8 cellular contexts compared by ENCODE assay signal in genomic region chr19:58543826-58544590, GRCh38. TPM values are rescaled to one million over a fixed set of nuclear protein-coding genes. Genes with fewer than 3 reads are reported as not detected.
DNase-seq lines count a peak whose midpoint lies in the region; ATAC-seq and TF ChIP-seq lines count a peak whose summit lies in the region.

Gene TRIM28, plus strand, starts transcription at chr19:58544064. Its CDS starts 694 bp downstream, at chr19:58544758.

- CTCF ChIA-PET in CD8-positive, alpha-beta memory T cell (lab: Charles Lee), result interaction anchor here (1.1 to 3.6 kb wide), 4 partner anchors 11 to 38 kb away, joined by 3 to 29 read pairs (median 8); partner anchors contain the start of genes CHMP2A and ZBTB45

- TF ChIP-seq CTCF in esophagus squamous epithelium (IDR thresholded peaks at IDR 0.05) (peak in 3 of 6 experiments; percentile 1 to 21 (median 16)), stomach (IDR thresholded peaks at IDR 0.05) (peak in 1 of 7 experiments; percentile 8)

- DNase-seq in CD8-positive, alpha-beta memory T cell, result peak; percentile 100
- DNase-seq in activated T-cell treated with anti-CD3 and anti-CD28 coated beads for 1 hour (ENCODE audit: low read depth), result peak; percentile 100
- no peak for DNase-seq in esophagus squamous epithelium (lab: John Stamatoyannopoulos, UW)
- DNase-seq in natural killer cell treated with Interleukin-12 subunit alpha and Interleukin-12 subunit beta and Interleukin-15 and Interleukin-18, amount 100 ng/mL, for 72 hours (ENCODE audit: low spot score), result peak; percentile 100
- DNase-seq in stomach, result peak; percentile 99
- no peak for DNase-seq in GOT3 (lab: John Stamatoyannopoulos, UW)

- H3K4me1 ChIP-seq in CD8-positive, alpha-beta memory T cell (ENCODE audit: insufficient read depth, low read length), result peaks cover 24% of the 10 kb centered on the region
- H3K4me1 ChIP-seq in esophagus squamous epithelium (peaks cover 24 to 45% (median 29%) of the 10 kb centered on the region in 3 donors), stomach (peaks cover 23 to 44% (median 40%) of the 10 kb centered on the region in 4 donors)

- H3K27ac Mint-ChIP-seq in CD8-positive, alpha-beta memory T cell, result peak within 1 kb of the TSS; percentile 98 to 100 (median 99)
- H3K27ac Mint-ChIP-seq in natural killer cell treated with Interleukin-12 subunit alpha and Interleukin-12 subunit beta and Interleukin-15 and Interleukin-18, amount 100 ng/mL, for 72 hours, result peak within 1 kb of the TSS; percentile 89 to 97

- H3K27me3 Mint-ChIP-seq in CD8-positive, alpha-beta memory T cell, result peaks cover 14 to 17% of the 10 kb centered on the region in 2 donors
- H3K27me3 Mint-ChIP-seq in natural killer cell treated with Interleukin-12 subunit alpha and Interleukin-12 subunit beta and Interleukin-15 and Interleukin-18, amount 100 ng/mL, for 72 hours, result peaks cover 6 to 9% of the 10 kb centered on the region in 2 donors

- TF ChIP-seq EP300 in Ishikawa (IDR thresholded peaks at IDR 0.05; ENCODE audit: borderline replicate concordance), result peak; percentile 16; the same call in 1 of the 2 replicates
- no peak for TF ChIP-seq EP300 in stomach (IDR thresholded peaks at IDR 0.05)

- H3K9me3 ChIP-seq in CD8-positive, alpha-beta memory T cell (ENCODE audit: low read length), result no peaks in the 10 kb centered on the region
- H3K9me3 ChIP-seq in esophagus squamous epithelium, result no peaks in the 10 kb centered on the region
- no peaks in the 10 kb centered on the region for H3K9me3 ChIP-seq in stomach

- intact Hi-C loops in esophagus squamous epithelium (cut with DNase I) (no loop called here), stomach (cut with DNase I; ENCODE audit: low total_unique reads) (no loop called here)

- H3K27ac ChIP-seq in CD8-positive, alpha-beta memory T cell (ENCODE audit: low read depth, low read length), result peak within 1 kb of the TSS; percentile 84
- H3K27ac ChIP-seq in esophagus squamous epithelium, result peak within 1 kb of the TSS; percentile 93 to 98 (median 95)
- H3K27ac ChIP-seq in stomach, result peak within 1 kb of the TSS; percentile 93 to 99 (median 96)

- POLR2A ChIA-PET in CD8-positive, alpha-beta memory T cell (lab: Charles Lee), result interaction anchor here (1.0 to 2.8 kb wide), 5 partner anchors 8 to 24 kb away, joined by 3 to 28 read pairs (median 17); partner anchors contain the start of genes CHMP2A, UBE2M and ZBTB45

- peaks cover 31 to 42% (median 36%) of the 10 kb centered on the region in 3 donors for H3K4me1 Mint-ChIP-seq in CD8-positive, alpha-beta memory T cell
- peaks cover 29 to 38% of the 10 kb centered on the region in 2 donors for H3K4me1 Mint-ChIP-seq in natural killer cell treated with Interleukin-12 subunit alpha and Interleukin-12 subunit beta and Interleukin-15 and Interleukin-18, amount 100 ng/mL, for 72 hours (ENCODE audit: low read depth in 2 of 2)

- peak; percentile 85 for ATAC-seq in GM21528 (IDR thresholded peaks at IDR 0.05; ENCODE audit: low FRiP score, unreplicated experiment)
- ATAC-seq in natural killer cell treated with Interleukin-12 subunit alpha and Interleukin-12 subunit beta and Interleukin-15 and Interleukin-18, amount 100 ng/mL, for 72 hours, result peak; percentile 95 to 96

- 0% methylated on average over 2 to 5 of the region's 73 CpGs for WGBS in esophagus squamous epithelium, 2 donors
- 0 to 1% (median 0%) methylated on average over 44 to 73 of the region's 73 CpGs for WGBS in stomach, 5 donors

- peak in 3 of 4 donors; percentile 87 to 97 (median 97) for TF ChIP-seq POLR2A in esophagus squamous epithelium (IDR thresholded peaks at IDR 0.05)
- peak in 2 of 4 donors; percentile 72 to 90 for TF ChIP-seq POLR2A in stomach (IDR thresholded peaks at IDR 0.05)

- H3K36me3 Mint-ChIP-seq in CD8-positive, alpha-beta memory T cell, result peaks cover 5 to 43% (median 13%) of the 10 kb centered on the region in 3 donors
- H3K36me3 Mint-ChIP-seq in natural killer cell treated with Interleukin-12 subunit alpha and Interleukin-12 subunit beta and Interleukin-15 and Interleukin-18, amount 100 ng/mL, for 72 hours, result peaks cover 22% of the 10 kb centered on the region

- no peaks in the 10 kb centered on the region for H3K27me3 ChIP-seq in CD8-positive, alpha-beta memory T cell (ENCODE audit: insufficient read depth, low read length, poor library complexity, severe bottlenecking)
- H3K27me3 ChIP-seq in esophagus squamous epithelium (peaks cover 0 to 18% (median 0%) of the 10 kb centered on the region in 4 donors), stomach (peaks cover 0 to 28% (median 0%) of the 10 kb centered on the region in 3 donors)

- peaks cover 0 to 1% (median 0%) of the 10 kb centered on the region in 5 donors for H3K9me3 Mint-ChIP-seq in CD8-positive, alpha-beta memory T cell
- no peaks in the 10 kb centered on the region for H3K9me3 Mint-ChIP-seq in natural killer cell treated with Interleukin-12 subunit alpha and Interleukin-12 subunit beta and Interleukin-15 and Interleukin-18, amount 100 ng/mL, for 72 hours

- peak within 1 kb of the TSS; percentile 89 to 96 (median 94) for H3K4me3 Mint-ChIP-seq in CD8-positive, alpha-beta memory T cell
- peak within 1 kb of the TSS; percentile 94 for H3K4me3 Mint-ChIP-seq in natural killer cell treated with Interleukin-12 subunit alpha and Interleukin-12 subunit beta and Interleukin-15 and Interleukin-18, amount 100 ng/mL, for 72 hours

- H3K4me3 ChIP-seq in CD8-positive, alpha-beta memory T cell (ENCODE audit: low read length), result peak within 1 kb of the TSS; percentile 71
- H3K4me3 ChIP-seq in esophagus squamous epithelium, result peak within 1 kb of the TSS; percentile 64 to 98 (median 80)
- H3K4me3 ChIP-seq in stomach, result peak within 1 kb of the TSS; percentile 90 to 100 (median 96)

- H3K36me3 ChIP-seq in CD8-positive, alpha-beta memory T cell (ENCODE audit: insufficient read depth, low read length), result peaks cover 34% of the 10 kb centered on the region
- peaks cover 20 to 38% (median 20%) of the 10 kb centered on the region in 3 donors for H3K36me3 ChIP-seq in esophagus squamous epithelium
- H3K36me3 ChIP-seq in stomach, result peaks cover 25 to 35% (median 28%) of the 10 kb centered on the region in 4 donors

- TF ChIP-seq RAD21 in Ishikawa (IDR thresholded peaks at IDR 0.05; ENCODE audit: low read depth), result no peak

TF ChIP-seq in Ishikawa, 13 proteins besides CTCF, POLR2A, EP300 and RAD21:
- TF ChIP-seq FOXM1 (IDR thresholded peaks at IDR 0.05; ENCODE audit: borderline replicate concordance, low read depth) (no peak), REST (IDR thresholded peaks at IDR 0.05; ENCODE audit: low read depth) (no peak), MAX (IDR thresholded peaks at IDR 0.05) (peak; percentile 82), NFIC (IDR thresholded peaks at IDR 0.05) (no peak; the same call in 1 of the 2 replicates), CREB1 (IDR thresholded peaks at IDR 0.05; ENCODE audit: low read depth) (peak; percentile 77), EGR1 (IDR thresholded peaks at IDR 0.05) (peak; percentile 43; the same call in 1 of the 2 replicates), YY1 (IDR thresholded peaks at IDR 0.05; ENCODE audit: low read depth) (no peak), ZBTB7A (IDR thresholded peaks at IDR 0.05; ENCODE audit: low read depth) (no peak), TAF1 (IDR thresholded peaks at IDR 0.05; ENCODE audit: low read depth) (peak; percentile 72; the same call in 1 of the 2 replicates), TCF12 (IDR thresholded peaks at IDR 0.05; ENCODE audit: low read depth) (no peak; the same call in 1 of the 2 replicates), USF1 (IDR thresholded peaks at IDR 0.05) (0 out of 2 replicates have a peak, but pooled peaks have one; percentile 26), TEAD4 (IDR thresholded peaks at IDR 0.05) (no peak), CEBPB (IDR thresholded peaks at IDR 0.05) (no peak)

RNA-seq across cellular contexts. Expression of gene TRIM28, which starts in this region (rescaled TPM):
- 100 to 1,000 TPM; 705 to 715 TPM for total RNA-seq in CD8-positive, alpha-beta memory T cell
- polyA plus RNA-seq in CD8-positive, alpha-beta memory T cell, result 57.5 TPM
- total RNA-seq in esophagus squamous epithelium (100 to 1,000 TPM; 150 to 198 (median 179) TPM), stomach (100 to 1,000 TPM in 4 of 5 donors, 10 to 100 TPM in 1; 95.5 to 923 (median 243) TPM)
- 100 to 1,000 TPM; 424 to 774 TPM for total RNA-seq in natural killer cell treated with Interleukin-12 subunit alpha and Interleukin-12 subunit beta and Interleukin-15 and Interleukin-18, amount 100 ng/mL, for 72 hours
- 100 to 1,000 TPM; 143 to 200 (median 171) TPM for polyA plus RNA-seq in stomach

Comparison
In these comparisons a context has a peak if more than half of its experiments do, and no peak if none do; other contexts are left out.
1. DNase-seq: peak in CD8-positive, alpha-beta memory T cell (5 of 5), activated T-cell treated with anti-CD3 and anti-CD28 coated beads for 1 hour (single experiment), natural killer cell treated with Interleukin-12 subunit alpha and Interleukin-12 subunit beta and Interleukin-15 and Interleukin-18, amount 100 ng/mL, for 72 hours (single experiment) and stomach (single experiment); none in esophagus squamous epithelium (single experiment) and GOT3 (single experiment).
2. Peak in every context shown above with its lines, with median percentiles within 50 percentile points of each other: H3K27ac ChIP-seq and H3K4me3 ChIP-seq.